In the genomic region with DNA sequence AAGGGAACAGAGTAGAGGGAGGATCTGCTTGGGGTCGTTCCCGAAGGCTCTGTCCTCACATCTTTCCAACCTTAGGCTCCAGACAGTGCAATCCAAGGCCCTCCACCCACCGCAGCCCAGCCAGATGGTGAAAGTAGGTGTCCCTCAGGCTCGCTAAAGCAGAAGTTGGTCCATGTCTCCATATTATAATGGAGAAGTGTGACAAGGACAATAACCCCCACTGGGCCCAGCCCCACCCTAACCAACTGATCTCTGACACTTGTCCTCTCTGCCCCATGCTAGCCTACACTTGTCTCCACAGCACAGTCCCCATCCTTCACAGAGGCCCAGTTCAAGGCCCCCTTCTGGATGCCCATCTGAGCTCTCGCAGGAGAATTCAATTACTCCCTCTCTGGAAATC, we compare ENCODE assay signal across 2 cellular contexts.
TF ChIP-seq lines count a peak whose summit lies in the region.

No MANE protein-coding gene starts in this region.

TF ChIP-seq in HepG2, 621 proteins besides CTCF, POLR2A, EP300 and RAD21:
- TF ChIP-seq, protein P1, sequence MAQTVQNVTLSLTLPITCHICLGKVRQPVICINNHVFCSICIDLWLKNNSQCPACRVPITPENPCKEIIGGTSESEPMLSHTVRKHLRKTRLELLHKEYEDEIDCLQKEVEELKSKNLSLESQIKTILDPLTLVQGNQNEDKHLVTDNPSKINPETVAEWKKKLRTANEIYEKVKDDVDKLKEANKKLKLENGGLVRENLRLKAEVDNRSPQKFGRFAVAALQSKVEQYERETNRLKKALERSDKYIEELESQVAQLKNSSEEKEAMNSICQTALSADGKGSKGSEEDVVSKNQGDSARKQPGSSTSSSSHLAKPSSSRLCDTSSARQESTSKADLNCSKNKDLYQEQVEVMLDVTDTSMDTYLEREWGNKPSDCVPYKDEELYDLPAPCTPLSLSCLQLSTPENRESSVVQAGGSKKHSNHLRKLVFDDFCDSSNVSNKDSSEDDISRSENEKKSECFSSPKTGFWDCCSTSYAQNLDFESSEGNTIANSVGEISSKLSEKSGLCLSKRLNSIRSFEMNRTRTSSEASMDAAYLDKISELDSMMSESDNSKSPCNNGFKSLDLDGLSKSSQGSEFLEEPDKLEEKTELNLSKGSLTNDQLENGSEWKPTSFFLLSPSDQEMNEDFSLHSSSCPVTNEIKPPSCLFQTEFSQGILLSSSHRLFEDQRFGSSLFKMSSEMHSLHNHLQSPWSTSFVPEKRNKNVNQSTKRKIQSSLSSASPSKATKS (CRISPR knock-in tag; IDR thresholded peaks at IDR 0.05), result no peak
- TF ChIP-seq ZNF510 (CRISPR knock-in tag; IDR thresholded peaks at IDR 0.05; ENCODE audit: low read depth), result no peak
- TF ChIP-seq HNF4A (CRISPR knock-in tag; IDR thresholded peaks at IDR 0.05), result no peak
- TF ChIP-seq CC2D1A (CRISPR knock-in tag; IDR thresholded peaks at IDR 0.05), result no peak
- TF ChIP-seq POGZ (CRISPR knock-in tag; IDR thresholded peaks at IDR 0.05), result no peak
- no peak for TF ChIP-seq NAIF1 (CRISPR knock-in tag; IDR thresholded peaks at IDR 0.05; ENCODE audit: borderline replicate concordance)
- TF ChIP-seq IKZF1 (IDR thresholded peaks at IDR 0.05), result no peak
- TF ChIP-seq SMAD3 (CRISPR knock-in tag; IDR thresholded peaks at IDR 0.05), result no peak

TF ChIP-seq in K562, 482 proteins besides CTCF, POLR2A, EP300 and RAD21:
- TF ChIP-seq TAF15 (IDR thresholded peaks at IDR 0.05; ENCODE audit: low read depth, low read length) (no peak), U2AF2 (optimal IDR thresholded peaks at IDR 0.05; ENCODE audit: low read depth, low read length) (no peak), MAFF (IDR thresholded peaks at IDR 0.05; ENCODE audit: low read length) (no peak), ZNF551 (CRISPR knock-in tag; IDR thresholded peaks at IDR 0.05) (no peak), STAT5B (CRISPR knock-in tag; IDR thresholded peaks at IDR 0.05) (no peak), PCBP2 (IDR thresholded peaks at IDR 0.05; ENCODE audit: low read depth, low read length, poor library complexity, severe bottlenecking) (no peak), STAT5A (IDR thresholded peaks at IDR 0.05; ENCODE audit: borderline replicate concordance, low read length) (no peak), TFAM (CRISPR knock-in tag; conservative IDR thresholded peaks at IDR 0.05) (no peak), PHB2 (IDR thresholded peaks at IDR 0.05; ENCODE audit: low read depth) (no peak), DIDO1 (tag; IDR thresholded peaks at IDR 0.05; ENCODE audit: low read depth) (no peak), ETV1 (tag; conservative IDR thresholded peaks at IDR 0.05; ENCODE audit: low read depth) (no peak), POLR2G (IDR thresholded peaks at IDR 0.05; ENCODE audit: low read depth, low read length) (no peak), HDGF (IDR thresholded peaks at IDR 0.05) (no peak), NFE2 (IDR thresholded peaks at IDR 0.05; ENCODE audit: low read depth) (no peak), PBX2 (CRISPR knock-in tag; IDR thresholded peaks at IDR 0.05; ENCODE audit: low read depth) (no peak), PBX2 (tag; conservative IDR thresholded peaks at IDR 0.05; ENCODE audit: low read depth) (no peak), FOXO4 (CRISPR knock-in tag; IDR thresholded peaks at IDR 0.05) (no peak)
